Comparison of ENCODE assay signal across 21 cellular contexts in the genomic region with DNA sequence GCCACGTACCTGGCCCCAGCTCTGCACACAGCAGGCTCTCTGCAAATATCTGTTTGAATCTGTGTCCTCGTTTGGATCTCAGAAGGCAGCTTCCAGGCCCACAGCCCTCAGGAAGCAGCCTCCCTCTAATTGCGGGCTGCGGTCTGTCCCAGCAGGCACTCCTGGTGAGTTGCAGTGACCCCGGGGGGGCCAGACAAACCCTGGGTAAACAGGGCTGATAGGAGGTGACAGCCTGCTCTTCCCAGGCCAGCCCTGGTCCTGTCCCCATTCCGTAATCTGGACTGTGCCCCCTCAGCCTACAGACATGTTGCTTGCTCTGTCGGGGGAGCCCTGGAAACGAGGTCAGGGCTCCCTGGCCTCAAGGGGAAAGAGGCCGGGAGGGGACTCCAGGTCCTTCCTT. TPM values are rescaled to one million over a fixed set of nuclear protein-coding genes. Genes with fewer than 3 reads are reported as not detected.
DNase-seq lines count a peak whose midpoint lies in the region; ATAC-seq and TF ChIP-seq lines count a peak whose summit lies in the region.
"Had no signal": no experiment of that assay in that cellular context is flagged by ENCODE, and none has a peak within 500 bp of the region (broad histone marks: within the 10 kb centered on the region; RNA-seq: fewer than 3 reads in every experiment).

No MANE protein-coding gene starts in this region.

- ATAC-seq in WTC11: no peak
- no peak for ATAC-seq in stimulated activated naive B cell treated with anti-CD40 and anti-IgM and Interleukin-4, amounts not matched to agents 10 μg/mL and 1 μg/mL and 100 μg/mL, for 72 hours (replicated peaks)
- ATAC-seq: HCT116, T-helper 17 cell had no signal

- H3K36me3 Mint-ChIP-seq in WTC11: 0 out of 2 replicates have a peak, but pooled peaks cover 4% of the 10 kb centered on the region
- no peaks in the 10 kb centered on the region for H3K36me3 Mint-ChIP-seq in stimulated activated naive B cell treated with anti-CD40 and anti-IgM and Interleukin-4, amounts not matched to agents 10 μg/mL and 1 μg/mL and 100 μg/mL, for 72 hours
- H3K36me3 Mint-ChIP-seq: CD4-positive, alpha-beta memory T cell had no signal

- H3K9me3 Mint-ChIP-seq in WTC11: no peaks in the 10 kb centered on the region
- H3K9me3 Mint-ChIP-seq in stimulated activated naive B cell treated with anti-CD40 and anti-IgM and Interleukin-4, amounts not matched to agents 10 μg/mL and 1 μg/mL and 100 μg/mL, for 72 hours: no peaks in the 10 kb centered on the region

- H3K27ac Mint-ChIP-seq in WTC11: no peak overlapping the region
- H3K27ac Mint-ChIP-seq in stimulated activated naive B cell treated with anti-CD40 and anti-IgM and Interleukin-4, amounts not matched to agents 10 μg/mL and 1 μg/mL and 100 μg/mL, for 72 hours: no peak overlapping the region
- H3K27ac Mint-ChIP-seq: CD4-positive, alpha-beta memory T cell; T-helper 17 cell had no signal

- POLR2A ChIA-PET in WTC11 (lab: Charles Lee): no interaction called here

- no peak for TF ChIP-seq CTCF in WTC11 (IDR thresholded peaks at IDR 0.05)

- DNase-seq in NCI-H2107 treated with DMSO at 0.1 percent for 48 hours (lab: John Stamatoyannopoulos, UW; ENCODE audit: unreplicated experiment) (peak; percentile 24), NCI-H2107 (lab: John Stamatoyannopoulos, UW) (no peak), HuH-7 (ENCODE audit: low spot score) (peak; percentile 67), WTC11 (ENCODE audit: low spot score) (no peak), retina (peak; percentile 67), NCI-H1105 treated with DMSO at 0.1 percent for 48 hours (lab: John Stamatoyannopoulos, UW) (no peak), T-helper 2 cell (no peak)
- DNase-seq in stimulated activated naive B cell treated with anti-CD40 and anti-IgM and Interleukin-4, amounts not matched to agents 10 μg/mL and 1 μg/mL and 100 μg/mL, for 72 hours: no peak
- DNase-seq: 8988T; CD4-positive, alpha-beta memory T cell; DMS79; GM23248; MG63; NCI-H1105; NCI-H2029; NCI-H524 treated with DMSO at 0.1 percent for 48 hours; RPMI8226; SIG-M5; T-helper 17 cell had no signal

- peaks cover 14% of the 10 kb centered on the region for H3K4me1 Mint-ChIP-seq in WTC11
- H3K4me1 Mint-ChIP-seq in stimulated activated naive B cell treated with anti-CD40 and anti-IgM and Interleukin-4, amounts not matched to agents 10 μg/mL and 1 μg/mL and 100 μg/mL, for 72 hours: peaks cover 10 to 18% of the 10 kb centered on the region in 2 donors

- H3K27me3 Mint-ChIP-seq in WTC11 (ENCODE audit: low read depth): peaks cover 58% of the 10 kb centered on the region
- H3K27me3 Mint-ChIP-seq in stimulated activated naive B cell treated with anti-CD40 and anti-IgM and Interleukin-4, amounts not matched to agents 10 μg/mL and 1 μg/mL and 100 μg/mL, for 72 hours: peaks cover 56 to 71% of the 10 kb centered on the region in 2 donors

- H3K4me3 Mint-ChIP-seq in WTC11: no peak overlapping the region
- no peak overlapping the region for H3K4me3 Mint-ChIP-seq in stimulated activated naive B cell treated with anti-CD40 and anti-IgM and Interleukin-4, amounts not matched to agents 10 μg/mL and 1 μg/mL and 100 μg/mL, for 72 hours
- H3K4me3 Mint-ChIP-seq: T-helper 17 cell had no signal

- CTCF ChIA-PET in WTC11 (lab: Charles Lee): interaction anchor here (1.1 kb wide), 1 partner anchor 43 kb away, joined by 3 read pairs; no protein-coding TSS in a partner anchor

TF ChIP-seq in WTC11, 78 proteins besides CTCF, POLR2A, EP300 and RAD21:
- TF ChIP-seq GABPB1 (CRISPR knock-in tag; IDR thresholded peaks at IDR 0.05) (peak; percentile 71), FOXJ3 (CRISPR knock-in tag; IDR thresholded peaks at IDR 0.05; ENCODE audit: borderline replicate concordance) (no peak), ZBTB43 (CRISPR knock-in tag; IDR thresholded peaks at IDR 0.05) (no peak)

RNA-seq across cellular contexts. Expression of gene FOXN4, which starts 2.0 kb away (rescaled TPM):
- 0.37 to 0.92 TPM (median 0.66 TPM) in 3 replicates for total RNA-seq in WTC11 (2021)
- total RNA-seq: CD4-positive, alpha-beta memory T cell; GM23248; T-helper 17 cell had no signal

RNA-seq across cellular contexts. Expression of gene MYO1H, which starts 40.6 kb away (rescaled TPM):
- total RNA-seq in WTC11 (2021): 0.44 to 0.60 TPM (median 0.50 TPM) in 3 replicates
- total RNA-seq: CD4-positive, alpha-beta memory T cell; G401; GM23248; T-helper 17 cell had no signal

Comparison
In these comparisons a context has a peak if more than half of its experiments do, and no peak if none do; other contexts are left out.
1. DNase-seq: peak in NCI-H2107 treated with DMSO at 0.1 percent for 48 hours (single experiment), HuH-7 (single experiment) and retina (single experiment); none in NCI-H2107 (single experiment), WTC11 (single experiment), NCI-H1105 treated with DMSO at 0.1 percent for 48 hours (single experiment), stimulated activated naive B cell treated with anti-CD40 and anti-IgM and Interleukin-4, amounts not matched to agents 10 μg/mL and 1 μg/mL and 100 μg/mL, for 72 hours (single experiment) and T-helper 2 cell (0 of 5).